1 cellular context compared by ENCODE assay signal in the genomic region with DNA sequence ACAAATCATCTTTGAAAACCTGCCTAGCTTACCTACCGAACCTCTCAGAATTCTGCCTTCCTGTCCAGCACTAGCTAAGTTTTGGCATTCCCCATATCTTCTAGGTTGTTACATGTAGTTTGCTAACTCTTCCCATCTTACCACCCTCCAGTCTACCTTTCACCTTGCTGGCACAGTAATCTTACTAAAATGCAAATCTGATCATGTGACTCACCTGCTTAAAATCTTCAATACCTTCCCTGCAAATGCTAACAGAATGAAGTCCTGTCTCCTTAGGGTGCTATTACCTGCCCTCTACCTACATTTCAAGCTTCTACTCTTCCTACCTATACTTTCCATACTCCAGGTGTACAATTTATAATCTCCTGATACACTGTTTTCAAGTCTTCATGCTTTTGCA.
TF ChIP-seq lines count a peak whose summit lies in the region.

No MANE protein-coding gene starts in this region.

TF ChIP-seq in GM23338, 12 proteins besides CTCF, POLR2A, EP300 and RAD21 (continued from another document):
- TF ChIP-seq, protein P1, sequence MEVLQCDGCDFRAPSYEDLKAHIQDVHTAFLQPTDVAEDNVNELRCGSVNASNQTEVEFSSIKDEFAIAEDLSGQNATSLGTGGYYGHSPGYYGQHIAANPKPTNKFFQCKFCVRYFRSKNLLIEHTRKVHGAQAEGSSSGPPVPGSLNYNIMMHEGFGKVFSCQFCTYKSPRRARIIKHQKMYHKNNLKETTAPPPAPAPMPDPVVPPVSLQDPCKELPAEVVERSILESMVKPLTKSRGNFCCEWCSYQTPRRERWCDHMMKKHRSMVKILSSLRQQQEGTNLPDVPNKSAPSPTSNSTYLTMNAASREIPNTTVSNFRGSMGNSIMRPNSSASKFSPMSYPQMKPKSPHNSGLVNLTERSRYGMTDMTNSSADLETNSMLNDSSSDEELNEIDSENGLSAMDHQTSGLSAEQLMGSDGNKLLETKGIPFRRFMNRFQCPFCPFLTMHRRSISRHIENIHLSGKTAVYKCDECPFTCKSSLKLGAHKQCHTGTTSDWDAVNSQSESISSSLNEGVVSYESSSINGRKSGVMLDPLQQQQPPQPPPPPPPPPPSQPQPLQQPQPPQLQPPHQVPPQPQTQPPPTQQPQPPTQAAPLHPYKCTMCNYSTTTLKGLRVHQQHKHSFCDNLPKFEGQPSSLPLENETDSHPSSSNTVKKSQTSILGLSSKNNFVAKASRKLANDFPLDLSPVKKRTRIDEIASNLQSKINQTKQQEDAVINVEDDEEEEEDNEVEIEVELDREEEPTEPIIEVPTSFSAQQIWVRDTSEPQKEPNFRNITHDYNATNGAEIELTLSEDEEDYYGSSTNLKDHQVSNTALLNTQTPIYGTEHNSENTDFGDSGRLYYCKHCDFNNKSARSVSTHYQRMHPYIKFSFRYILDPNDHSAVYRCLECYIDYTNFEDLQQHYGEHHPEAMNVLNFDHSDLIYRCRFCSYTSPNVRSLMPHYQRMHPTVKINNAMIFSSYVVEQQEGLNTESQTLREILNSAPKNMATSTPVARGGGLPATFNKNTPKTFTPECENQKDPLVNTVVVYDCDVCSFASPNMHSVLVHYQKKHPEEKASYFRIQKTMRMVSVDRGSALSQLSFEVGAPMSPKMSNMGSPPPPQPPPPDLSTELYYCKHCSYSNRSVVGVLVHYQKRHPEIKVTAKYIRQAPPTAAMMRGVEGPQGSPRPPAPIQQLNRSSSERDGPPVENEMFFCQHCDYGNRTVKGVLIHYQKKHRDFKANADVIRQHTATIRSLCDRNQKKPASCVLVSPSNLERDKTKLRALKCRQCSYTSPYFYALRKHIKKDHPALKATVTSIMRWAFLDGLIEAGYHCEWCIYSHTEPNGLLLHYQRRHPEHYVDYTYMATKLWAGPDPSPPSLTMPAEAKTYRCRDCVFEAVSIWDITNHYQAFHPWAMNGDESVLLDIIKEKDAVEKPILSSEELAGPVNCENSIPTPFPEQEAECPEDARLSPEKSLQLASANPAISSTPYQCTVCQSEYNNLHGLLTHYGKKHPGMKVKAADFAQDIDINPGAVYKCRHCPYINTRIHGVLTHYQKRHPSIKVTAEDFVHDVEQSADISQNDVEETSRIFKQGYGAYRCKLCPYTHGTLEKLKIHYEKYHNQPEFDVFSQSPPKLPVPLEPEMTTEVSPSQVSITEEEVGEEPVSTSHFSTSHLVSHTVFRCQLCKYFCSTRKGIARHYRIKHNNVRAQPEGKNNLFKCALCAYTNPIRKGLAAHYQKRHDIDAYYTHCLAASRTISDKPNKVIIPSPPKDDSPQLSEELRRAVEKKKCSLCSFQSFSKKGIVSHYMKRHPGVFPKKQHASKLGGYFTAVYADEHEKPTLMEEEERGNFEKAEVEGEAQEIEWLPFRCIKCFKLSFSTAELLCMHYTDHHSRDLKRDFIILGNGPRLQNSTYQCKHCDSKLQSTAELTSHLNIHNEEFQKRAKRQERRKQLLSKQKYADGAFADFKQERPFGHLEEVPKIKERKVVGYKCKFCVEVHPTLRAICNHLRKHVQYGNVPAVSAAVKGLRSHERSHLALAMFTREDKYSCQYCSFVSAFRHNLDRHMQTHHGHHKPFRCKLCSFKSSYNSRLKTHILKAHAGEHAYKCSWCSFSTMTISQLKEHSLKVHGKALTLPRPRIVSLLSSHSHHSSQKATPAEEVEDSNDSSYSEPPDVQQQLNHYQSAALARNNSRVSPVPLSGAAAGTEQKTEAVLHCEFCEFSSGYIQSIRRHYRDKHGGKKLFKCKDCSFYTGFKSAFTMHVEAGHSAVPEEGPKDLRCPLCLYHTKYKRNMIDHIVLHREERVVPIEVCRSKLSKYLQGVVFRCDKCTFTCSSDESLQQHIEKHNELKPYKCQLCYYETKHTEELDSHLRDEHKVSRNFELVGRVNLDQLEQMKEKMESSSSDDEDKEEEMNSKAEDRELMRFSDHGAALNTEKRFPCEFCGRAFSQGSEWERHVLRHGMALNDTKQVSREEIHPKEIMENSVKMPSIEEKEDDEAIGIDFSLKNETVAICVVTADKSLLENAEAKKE (CRISPR knock-in tag; IDR thresholded peaks at IDR 0.05) = no peak
- TF ChIP-seq EZH2 (IDR thresholded peaks at IDR 0.05; ENCODE audit: low read depth, unreplicated experiment) (no peak), JUNB (IDR thresholded peaks at IDR 0.05; ENCODE audit: unreplicated experiment) (no peak), ZNF331 (CRISPR knock-in tag; IDR thresholded peaks at IDR 0.05; ENCODE audit: low read depth) (no peak), STAT1 (IDR thresholded peaks at IDR 0.05; ENCODE audit: unreplicated experiment) (no peak), EZH2phosphoT487 (IDR thresholded peaks at IDR 0.05; ENCODE audit: unreplicated experiment) (no peak), ZNF114 (CRISPR knock-in tag; IDR thresholded peaks at IDR 0.05) (no peak), POLR2AphosphoS5 (IDR thresholded peaks at IDR 0.05; ENCODE audit: low read depth) (no peak), CREB1 (CRISPR knock-in tag; IDR thresholded peaks at IDR 0.05; ENCODE audit: low read depth) (no peak)
- TF ChIP-seq, protein P2, sequence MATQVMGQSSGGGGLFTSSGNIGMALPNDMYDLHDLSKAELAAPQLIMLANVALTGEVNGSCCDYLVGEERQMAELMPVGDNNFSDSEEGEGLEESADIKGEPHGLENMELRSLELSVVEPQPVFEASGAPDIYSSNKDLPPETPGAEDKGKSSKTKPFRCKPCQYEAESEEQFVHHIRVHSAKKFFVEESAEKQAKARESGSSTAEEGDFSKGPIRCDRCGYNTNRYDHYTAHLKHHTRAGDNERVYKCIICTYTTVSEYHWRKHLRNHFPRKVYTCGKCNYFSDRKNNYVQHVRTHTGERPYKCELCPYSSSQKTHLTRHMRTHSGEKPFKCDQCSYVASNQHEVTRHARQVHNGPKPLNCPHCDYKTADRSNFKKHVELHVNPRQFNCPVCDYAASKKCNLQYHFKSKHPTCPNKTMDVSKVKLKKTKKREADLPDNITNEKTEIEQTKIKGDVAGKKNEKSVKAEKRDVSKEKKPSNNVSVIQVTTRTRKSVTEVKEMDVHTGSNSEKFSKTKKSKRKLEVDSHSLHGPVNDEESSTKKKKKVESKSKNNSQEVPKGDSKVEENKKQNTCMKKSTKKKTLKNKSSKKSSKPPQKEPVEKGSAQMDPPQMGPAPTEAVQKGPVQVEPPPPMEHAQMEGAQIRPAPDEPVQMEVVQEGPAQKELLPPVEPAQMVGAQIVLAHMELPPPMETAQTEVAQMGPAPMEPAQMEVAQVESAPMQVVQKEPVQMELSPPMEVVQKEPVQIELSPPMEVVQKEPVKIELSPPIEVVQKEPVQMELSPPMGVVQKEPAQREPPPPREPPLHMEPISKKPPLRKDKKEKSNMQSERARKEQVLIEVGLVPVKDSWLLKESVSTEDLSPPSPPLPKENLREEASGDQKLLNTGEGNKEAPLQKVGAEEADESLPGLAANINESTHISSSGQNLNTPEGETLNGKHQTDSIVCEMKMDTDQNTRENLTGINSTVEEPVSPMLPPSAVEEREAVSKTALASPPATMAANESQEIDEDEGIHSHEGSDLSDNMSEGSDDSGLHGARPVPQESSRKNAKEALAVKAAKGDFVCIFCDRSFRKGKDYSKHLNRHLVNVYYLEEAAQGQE (IDR thresholded peaks at IDR 0.05; ENCODE audit: unreplicated experiment) = no peak
